In the genomic region with DNA sequence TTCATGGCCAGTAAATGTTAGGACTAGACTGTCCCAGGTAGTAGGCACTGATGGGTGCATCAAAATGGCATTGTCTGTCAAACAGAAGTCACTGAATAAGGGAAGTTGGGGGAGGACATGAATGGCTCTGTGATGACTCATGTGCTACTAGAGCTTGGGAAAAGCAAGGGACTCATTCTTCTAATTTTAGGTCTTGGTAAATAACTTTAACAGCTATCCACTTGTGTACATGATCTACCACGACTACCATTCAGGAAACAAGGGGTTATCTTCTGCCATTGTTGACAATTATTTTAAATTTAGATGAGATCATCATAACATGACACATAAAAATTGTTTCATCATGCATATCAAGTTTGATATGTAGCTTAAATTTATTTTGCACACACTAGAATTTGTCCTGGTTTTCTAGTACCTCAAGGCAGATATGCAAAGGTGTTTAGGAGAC, we compare ENCODE assay signal across 1 cellular context.
TF ChIP-seq lines count a peak whose summit lies in the region.

No MANE protein-coding gene starts in this region.

TF ChIP-seq in HCT116, 20 proteins besides CTCF, POLR2A, EP300 and RAD21 (continued from another document):
- TF ChIP-seq FOSL1 (IDR thresholded peaks at IDR 0.05; ENCODE audit: low read depth): peak; percentile 73
- TF ChIP-seq REST (IDR thresholded peaks at IDR 0.05; ENCODE audit: low read depth): no peak
- peak; percentile 45 for TF ChIP-seq CEBPB (IDR thresholded peaks at IDR 0.05; ENCODE audit: low read depth)
- TF ChIP-seq TCF7L2 (IDR thresholded peaks at IDR 0.05; ENCODE audit: borderline replicate concordance, extremely low read depth, insufficient read depth, insufficient read length): no peak
- TF ChIP-seq MAX (IDR thresholded peaks at IDR 0.05): peak; percentile 46
- TF ChIP-seq JUND (IDR thresholded peaks at IDR 0.05): peak; percentile 87
- no peak for TF ChIP-seq ZFX (IDR thresholded peaks at IDR 0.05)
TF ChIP-seq in HCT116: peak in this region for 10.
